ENCODE assay signal across 1 cellular context in genomic region chr16:17314148-17314547, GRCh38.
A peak's percentile ranks its signal among the peaks of the same experiment; 100 is the strongest.
TF ChIP-seq lines count a peak whose summit lies in the region.

No MANE protein-coding gene starts in this region.

TF ChIP-seq in HepG2, 621 proteins besides CTCF, POLR2A, EP300 and RAD21 (continued from another document):
- TF ChIP-seq REST (IDR thresholded peaks at IDR 0.05; ENCODE audit: borderline replicate concordance in 1 of 2, low read depth in 1 of 2, low read length in 2 of 2) (no peak), MAFK (conservative IDR thresholded peaks at IDR 0.05 in 1 of 2, IDR thresholded peaks at IDR 0.05 in 1 of 2; ENCODE audit: low read length in 2 of 2) (peak; percentile 75 to 79)
TF ChIP-seq in HepG2: peak in this region for 3.
